In genomic region chr13:103762523-103762922, GRCh38 we compare ENCODE assay signal across 1 cellular context.
TF ChIP-seq lines count a peak whose summit lies in the region.

No MANE protein-coding gene starts in this region.

TF ChIP-seq in GM23338, 12 proteins besides CTCF, POLR2A, EP300 and RAD21 (continued from another document):
- TF ChIP-seq ETS1 (IDR thresholded peaks at IDR 0.05) = no peak
- no peak for TF ChIP-seq POLR2AphosphoS5 (IDR thresholded peaks at IDR 0.05; ENCODE audit: low read depth)
- TF ChIP-seq STAT1 (IDR thresholded peaks at IDR 0.05; ENCODE audit: unreplicated experiment) = no peak
- TF ChIP-seq ZNF462 (CRISPR knock-in tag; IDR thresholded peaks at IDR 0.05) = no peak
- TF ChIP-seq EZH2 (IDR thresholded peaks at IDR 0.05; ENCODE audit: low read depth, unreplicated experiment) = no peak
- TF ChIP-seq ZNF114 (CRISPR knock-in tag; IDR thresholded peaks at IDR 0.05) = no peak
- TF ChIP-seq CREB1 (CRISPR knock-in tag; IDR thresholded peaks at IDR 0.05; ENCODE audit: low read depth) = no peak
